Comparison of ENCODE assay signal across 8 cellular contexts in the genomic region with DNA sequence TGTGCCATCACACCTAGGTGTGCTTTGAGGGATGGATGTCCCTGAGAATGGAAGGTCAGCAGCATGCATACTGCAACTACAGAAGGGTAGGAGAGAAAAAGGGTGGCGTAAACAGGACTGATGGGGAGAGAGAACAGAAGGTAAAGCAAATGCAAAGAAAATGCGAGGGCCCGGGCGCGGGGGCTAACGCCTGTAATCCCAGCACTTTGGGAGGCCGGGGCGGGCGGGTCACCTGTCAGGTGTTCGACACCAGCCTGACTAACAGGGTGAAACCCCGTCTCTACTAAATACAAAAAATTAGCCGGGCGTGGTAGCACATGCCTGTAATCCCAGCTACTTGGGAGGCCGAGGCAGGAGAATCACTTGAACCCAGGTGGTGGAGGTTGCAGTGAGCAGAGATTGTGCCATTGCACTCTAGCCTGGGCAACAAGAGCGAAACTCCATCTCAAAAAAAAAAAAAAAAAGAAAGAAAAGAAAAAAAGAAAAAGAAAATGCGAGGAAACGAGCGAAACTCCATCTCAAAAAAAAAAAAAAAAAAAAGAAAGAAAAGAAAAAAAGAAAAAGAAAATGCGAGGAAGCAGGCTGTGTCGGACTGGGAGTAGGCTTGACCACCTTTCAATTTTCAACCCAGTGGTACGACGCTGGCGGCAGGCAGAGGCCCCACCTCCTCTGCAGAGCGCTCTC. TPM values are rescaled to one million over a fixed set of nuclear protein-coding genes. Genes with fewer than 3 reads are reported as not detected.
A peak's percentile ranks its signal among the peaks of the same experiment; 100 is the strongest.
DNase-seq lines count a peak whose midpoint lies in the region; ATAC-seq, FAIRE-seq and TF ChIP-seq lines count a peak whose summit lies in the region.
"Not testable (repeated sequence)": the region's sequence is repeated elsewhere in the genome, so short reads cannot be mapped to it uniquely, and the experiment has no call there.

No MANE protein-coding gene starts in this region.

- in situ Hi-C loops in GM12878 (cut with MboI): not testable (repeated sequence)

- FAIRE-seq in GM12878 (lab: Jason Lieb, UNC): not testable (repeated sequence)

- not testable (repeated sequence) for TF ChIP-seq EP300 in GM12878 (IDR thresholded peaks at IDR 0.05; ENCODE audit: borderline replicate concordance in 1 of 2, control insufficient read depth in 1 of 2, low read depth in 2 of 2, low read length in 2 of 2); gastroesophageal sphincter (IDR thresholded peaks at IDR 0.05)

- H3K4me3 ChIP-seq in BE2C (ENCODE audit: low read depth, low read length) (peak overlapping the region; percentile 74), SJSA1 (peak overlapping the region; percentile 81), GM12878 (peak overlapping the region; percentile 92), gastroesophageal sphincter (peak overlapping the region; percentile 82 to 97), mucosa of stomach (ENCODE audit: low read length) (peak overlapping the region; percentile 96)

- not testable (repeated sequence) for H3K9me3 Mint-ChIP-seq in stimulated activated naive B cell treated with anti-CD40 and anti-IgM and Interleukin-4, amounts not matched to agents 10 μg/mL and 1 μg/mL and 100 μg/mL, for 72 hours

- RAD21 ChIA-PET in GM12878 (lab: Charles Lee; ENCODE audit: unreplicated experiment): interaction anchor here (1.0 to 1.6 kb wide), 2 partner anchors 113 to 154 kb away, joined by 5 read pairs; no protein-coding TSS in a partner anchor

- H3K4me1 ChIP-seq in BE2C; GM12878 (ENCODE audit: control insufficient read depth, insufficient read depth, low read length): not testable (repeated sequence)
- H3K4me1 ChIP-seq in SJSA1 (replicated peaks) (peaks cover 23% of the 10 kb centered on the region), gastroesophageal sphincter (peaks cover 2 to 29% (median 19%) of the 10 kb centered on the region in 3 donors), mucosa of stomach (ENCODE audit: control insufficient read depth, insufficient read depth, low read length) (peaks cover 11% of the 10 kb centered on the region)

- not testable (repeated sequence) for H4K20me1 ChIP-seq in GM12878 (ENCODE audit: control insufficient read depth, insufficient read depth)

- H3K27ac Mint-ChIP-seq in stimulated activated naive B cell treated with anti-CD40 and anti-IgM and Interleukin-4, amounts not matched to agents 10 μg/mL and 1 μg/mL and 100 μg/mL, for 72 hours: peak overlapping the region; percentile 95

- ATAC-seq in GM21367 (IDR thresholded peaks at IDR 0.05; ENCODE audit: unreplicated experiment) (peak; percentile 5), HG03354 (IDR thresholded peaks at IDR 0.05; ENCODE audit: poor library complexity, severe bottlenecking, unreplicated experiment) (peak; percentile 14), GM12878 (peak; percentile 12), gastroesophageal sphincter (peak; percentile 30)
- ATAC-seq in stimulated activated naive B cell treated with anti-CD40 and anti-IgM and Interleukin-4, amounts not matched to agents 10 μg/mL and 1 μg/mL and 100 μg/mL, for 72 hours (replicated peaks): peak; percentile 17 to 26

- 52% methylated on average over 20 of the region's 24 CpGs for WGBS in GM12878 (ENCODE audit: insufficient coverage, insufficient replicate concordance, low lambda C conversion rate, missing lambda C conversion rate)
- WGBS in gastroesophageal sphincter (ENCODE audit: low coverage in 1 of 2), 2 donors: 25 to 40% methylated on average over 13 to 16 of the region's 24 CpGs

- H3K4me1 Mint-ChIP-seq in stimulated activated naive B cell treated with anti-CD40 and anti-IgM and Interleukin-4, amounts not matched to agents 10 μg/mL and 1 μg/mL and 100 μg/mL, for 72 hours: peaks cover 14 to 35% of the 10 kb centered on the region in 2 donors

- H3K9me3 ChIP-seq in BE2C; SJSA1 (replicated peaks); GM12878 (replicated peaks; ENCODE audit: control insufficient read depth, insufficient read depth, low read length); gastroesophageal sphincter; mucosa of stomach (ENCODE audit: control insufficient read depth, low read length): not testable (repeated sequence)

- CTCF ChIA-PET in GM12878 (lab: Yijun Ruan, JAX): interaction anchor here (1.1 to 1.5 kb wide), 3 partner anchors 19 to 41 kb away, joined by 4 to 7 read pairs (median 6); no protein-coding TSS in a partner anchor

- H2AFZ ChIP-seq in GM12878 (ENCODE audit: control insufficient read depth, low read depth, low read length): peak overlapping the region; percentile 89

- peak overlapping the region; percentile 68 for H3K4me2 ChIP-seq in GM12878 (ENCODE audit: control insufficient read depth, insufficient read depth)

- H3K27me3 Mint-ChIP-seq in stimulated activated naive B cell treated with anti-CD40 and anti-IgM and Interleukin-4, amounts not matched to agents 10 μg/mL and 1 μg/mL and 100 μg/mL, for 72 hours: not testable (repeated sequence)

- SMC1A ChIA-PET in GM12878 (lab: Charles Lee; ENCODE audit: uncharacterized antibody, unreplicated experiment): interaction anchor here (1.0 to 2.7 kb wide), 4 partner anchors 36 to 113 kb away, joined by 3 to 9 read pairs (median 6); no protein-coding TSS in a partner anchor

- peak overlapping the region; percentile 93 to 97 for H3K4me3 Mint-ChIP-seq in stimulated activated naive B cell treated with anti-CD40 and anti-IgM and Interleukin-4, amounts not matched to agents 10 μg/mL and 1 μg/mL and 100 μg/mL, for 72 hours

- not testable (repeated sequence) for TF ChIP-seq CTCF in BE2C (IDR thresholded peaks at IDR 0.05; ENCODE audit: low read depth, low read length); GM12878 (IDR thresholded peaks at IDR 0.05 in 2 of 3, conservative IDR thresholded peaks at IDR 0.05 in 1 of 3; ENCODE audit: control insufficient read depth in 2 of 3, extremely low read depth in 1 of 3, insufficient read depth in 1 of 3, low read depth in 3 of 3, low read length in 3 of 3); gastroesophageal sphincter (IDR thresholded peaks at IDR 0.05)

- not testable (repeated sequence) for H3K36me3 ChIP-seq in BE2C; GM12878 (ENCODE audit: control insufficient read depth in 2 of 2, insufficient read depth in 2 of 2, low read length in 1 of 2); gastroesophageal sphincter; mucosa of stomach (ENCODE audit: control insufficient read depth, insufficient read depth, low read length)
- H3K36me3 ChIP-seq in SJSA1: peaks cover 28% of the 10 kb centered on the region

- H3K79me2 ChIP-seq in GM12878 (ENCODE audit: control insufficient read depth, insufficient read depth, low read length): peaks cover 36% of the 10 kb centered on the region

- H3K27ac ChIP-seq in SJSA1 (peak overlapping the region; percentile 59), GM12878 (ENCODE audit: control insufficient read depth, insufficient read depth) (peak overlapping the region; percentile 74), gastroesophageal sphincter (peak overlapping the region; percentile 78 to 99 (median 98))

- not testable (repeated sequence) for TF ChIP-seq POLR2A in GM12878 (IDR thresholded peaks at IDR 0.05; ENCODE audit: low read depth, low read length); gastroesophageal sphincter (IDR thresholded peaks at IDR 0.05)

- H3K9ac ChIP-seq in GM12878 (ENCODE audit: control insufficient read depth, insufficient read depth, low read length) (peak overlapping the region; percentile 90), mucosa of stomach (ENCODE audit: low read length) (peak overlapping the region; percentile 97)

- POLR2A ChIA-PET in GM12878 (lab: Charles Lee): interaction anchor here (0.7 to 2.8 kb wide), 10 partner anchors 16 to 459 kb away, joined by 3 to 11 read pairs (median 5); partner anchors contain the start of genes ASXL2, HADHA and HADHB

- not testable (repeated sequence) for DNase-seq in BE2C; SJSA1 (ENCODE audit: low read depth in 1 of 2, low spot score in 2 of 2); GM12878 (ENCODE audit: low read depth, low spot score); stimulated activated naive B cell treated with anti-CD40 and anti-IgM and Interleukin-4, amounts not matched to agents 10 μg/mL and 1 μg/mL and 100 μg/mL, for 72 hours

- intact Hi-C loops in GM12878 (cut with micrococcal nuclease; ENCODE audit: unreplicated experiment): not testable (repeated sequence)

- TF ChIP-seq RAD21 in GM12878 (IDR thresholded peaks at IDR 0.05; ENCODE audit: insufficient read depth, low read depth, low read length): not testable (repeated sequence)

- peaks cover 6 to 15% of the 10 kb centered on the region in 2 donors for H3K36me3 Mint-ChIP-seq in stimulated activated naive B cell treated with anti-CD40 and anti-IgM and Interleukin-4, amounts not matched to agents 10 μg/mL and 1 μg/mL and 100 μg/mL, for 72 hours

- not testable (repeated sequence) for BruUV-seq in GM12878 (replicated peaks; lab: Mats Ljungman, UMichigan)

- H3K27me3 ChIP-seq in BE2C; SJSA1 (replicated peaks); GM12878 (replicated peaks in 1 of 2; ENCODE audit: control insufficient read depth in 2 of 2, insufficient read depth in 2 of 2, low read length in 1 of 2); gastroesophageal sphincter; mucosa of stomach (ENCODE audit: control insufficient read depth, insufficient read depth, low read length): not testable (repeated sequence)

RNA-seq across cellular contexts. Expression of gene RAB10, which starts 1.2 kb away (rescaled TPM):
- 91.4 TPM for polyA plus RNA-seq in BE2C (2012; ENCODE audit: insufficient read depth, insufficient read length, low read depth)
- total RNA-seq in SJSA1 (2014; rRNA removed; shearing (Covaris generic)): 92.7 and 186 TPM in 2 replicates
- 96.9 and 119 TPM in 2 replicates for total RNA-seq in GM12878 (2013; cell fraction: nucleolus; rRNA removed)
- total RNA-seq in GM12878 (2014; rRNA removed) (42.5 and 45.1 TPM in 2 replicates), GM12878 (2014; rRNA removed; fragmentation: Illumina TruSeq; extraction: Trizol) (70.1 and 71.1 TPM in 2 replicates), GM12878 (2021) (87.5 and 88.9 TPM in 2 replicates), gastroesophageal sphincter (100 to 1,000 TPM in 3 of 4 donors, 10 to 100 TPM in 1; 91.9 to 117 (median 103) TPM)
- 17.1 TPM for polyA plus RNA-seq in GM12878 (2011; ENCODE audit: low read depth)
- polyA plus RNA-seq in GM12878 (2011; rRNA removed) (108 and 190 TPM in 2 replicates), GM12878 (2014; fragmentation: Illumina TruSeq; extraction: Trizol) (84.0 and 138 TPM in 2 replicates), GM12878 (2014; fragmentation: Nextera tagmentation; extraction: Ambion mirVana) (10 to 100 TPM; 13.3 to 24.8 TPM), GM12878 (2014; rRNA removed) (44.2 and 79.9 TPM in 2 replicates), GM12878 (2016; fragmentation: Nextera tagmentation; extraction: Ambion mirVana) (100 to 1,000 TPM; 108 to 109 TPM)
- 42.2 and 49.8 TPM in 2 replicates for polyA plus RNA-seq in GM12878 (2011; cell fraction: cytosol; rRNA removed)
- 28.6 and 41.9 TPM in 2 replicates for polyA plus RNA-seq in GM12878 (2011; cell fraction: nucleus; rRNA removed)
- 31.0 and 49.6 TPM in 2 replicates for polyA plus RNA-seq in GM12878 (2012)
- polyA minus RNA-seq in GM12878 (2011; rRNA and poly(A)+ RNA removed): 43.9 and 62.6 TPM in 2 replicates
- 34.2 and 46.3 TPM in 2 replicates for polyA minus RNA-seq in GM12878 (2011; cell fraction: cytosol; rRNA and poly(A)+ RNA removed)
- 22.2 and 40.9 TPM in 2 replicates for polyA minus RNA-seq in GM12878 (2011; cell fraction: nucleus; rRNA and poly(A)+ RNA removed)

RNA-seq across cellular contexts. Expression of gene KIF3C, which starts 50.4 kb away (rescaled TPM):
- polyA plus RNA-seq in BE2C (2012; ENCODE audit: insufficient read depth, insufficient read length, low read depth): 28.2 TPM
- 5.3 and 5.4 TPM in 2 replicates for total RNA-seq in SJSA1 (2014; rRNA removed; shearing (Covaris generic))
- total RNA-seq in GM12878 (2013; cell fraction: nucleolus; rRNA removed): 2.1 and 3.1 TPM in 2 replicates
- total RNA-seq in GM12878 (2014; rRNA removed): 0.28 and 0.54 TPM in 2 replicates
- total RNA-seq in GM12878 (2014; rRNA removed; fragmentation: Illumina TruSeq; extraction: Trizol): 0.22 and 0.28 TPM in 2 replicates
- 0.62 and 0.88 TPM in 2 replicates for total RNA-seq in GM12878 (2021)
- polyA plus RNA-seq in GM12878 (2011; ENCODE audit: low read depth): 0.96 TPM
- 0.20 and 0.48 TPM in 2 replicates for polyA plus RNA-seq in GM12878 (2011; rRNA removed)
- 0.33 and 0.70 TPM in 2 replicates for polyA plus RNA-seq in GM12878 (2011; cell fraction: cytosol; rRNA removed)
- polyA plus RNA-seq in GM12878 (2011; cell fraction: nucleus; rRNA removed): 0.28 and 0.33 TPM in 2 replicates
- 0.73 and 0.94 TPM in 2 replicates for polyA plus RNA-seq in GM12878 (2012)
- 0.29 and 0.51 TPM in 2 replicates for polyA plus RNA-seq in GM12878 (2014; fragmentation: Illumina TruSeq; extraction: Trizol)
- under 1 TPM; 0.10 to 0.16 TPM for polyA plus RNA-seq in GM12878 (2014; fragmentation: Nextera tagmentation; extraction: Ambion mirVana)
- polyA plus RNA-seq in GM12878 (2014; rRNA removed): 0.45 and 1.3 TPM in 2 replicates
- polyA plus RNA-seq in GM12878 (2016; fragmentation: Nextera tagmentation; extraction: Ambion mirVana): under 1 TPM; 0.56 to 0.63 TPM
- 0.44 and 0.77 TPM in 2 replicates for polyA minus RNA-seq in GM12878 (2011; rRNA and poly(A)+ RNA removed)
- 0.21 and 0.40 TPM in 2 replicates for polyA minus RNA-seq in GM12878 (2011; cell fraction: cytosol; rRNA and poly(A)+ RNA removed)
- 0.60 and 1.3 TPM in 2 replicates for polyA minus RNA-seq in GM12878 (2011; cell fraction: nucleus; rRNA and poly(A)+ RNA removed)
- 10 to 100 TPM in 2 of 4 donors, 1 to 10 TPM in 2; 5.9 to 14.6 (median 10.2) TPM for total RNA-seq in gastroesophageal sphincter
